Comparison of ENCODE assay signal across 1 cellular context in genomic region chr20:35446356-35447078, GRCh38.
TF ChIP-seq lines count a peak whose summit lies in the region.

No MANE protein-coding gene starts in this region.

TF ChIP-seq in HepG2, 621 proteins besides CTCF, POLR2A, EP300 and RAD21 (continued from another document):
- TF ChIP-seq ZBTB40 (IDR thresholded peaks at IDR 0.05): no peak
- 0 out of 2 replicates have a peak, but pooled peaks have one; percentile 29 for TF ChIP-seq ZBTB40 (CRISPR knock-in tag; IDR thresholded peaks at IDR 0.05)
- TF ChIP-seq RARA (CRISPR knock-in tag; IDR thresholded peaks at IDR 0.05): no peak
- no peak for TF ChIP-seq BRF2 (CRISPR knock-in tag; IDR thresholded peaks at IDR 0.05)
- TF ChIP-seq RCOR2 (CRISPR knock-in tag; IDR thresholded peaks at IDR 0.05): 0 out of 2 replicates have a peak, but pooled peaks have one; percentile 21
- TF ChIP-seq SRY (CRISPR knock-in tag; IDR thresholded peaks at IDR 0.05): 0 out of 2 replicates have a peak, but pooled peaks have one; percentile 29
- no peak for TF ChIP-seq MAFK (conservative IDR thresholded peaks at IDR 0.05 in 1 of 2, IDR thresholded peaks at IDR 0.05 in 1 of 2; ENCODE audit: low read length in 2 of 2)
- TF ChIP-seq ZNF501 (CRISPR knock-in tag; IDR thresholded peaks at IDR 0.05): peak; percentile 9; the same call in 1 of the 2 replicates
- no peak for TF ChIP-seq ZNF496 (CRISPR knock-in tag; IDR thresholded peaks at IDR 0.05; ENCODE audit: insufficient replicate concordance)
- no peak for TF ChIP-seq BRD4 (CRISPR knock-in tag; IDR thresholded peaks at IDR 0.05)
- no peak for TF ChIP-seq PATZ1 (CRISPR knock-in tag; IDR thresholded peaks at IDR 0.05)
- TF ChIP-seq ZNF121 (CRISPR knock-in tag; IDR thresholded peaks at IDR 0.05): peak; percentile 1; the same call in 1 of the 2 replicates
- TF ChIP-seq ESRRA (CRISPR knock-in tag; IDR thresholded peaks at IDR 0.05; ENCODE audit: low read depth): 0 out of 2 replicates have a peak, but pooled peaks have one; percentile 17
- TF ChIP-seq ZNF574 (CRISPR knock-in tag; IDR thresholded peaks at IDR 0.05): 0 out of 2 replicates have a peak, but pooled peaks have one; percentile 2
